In the genomic region with DNA sequence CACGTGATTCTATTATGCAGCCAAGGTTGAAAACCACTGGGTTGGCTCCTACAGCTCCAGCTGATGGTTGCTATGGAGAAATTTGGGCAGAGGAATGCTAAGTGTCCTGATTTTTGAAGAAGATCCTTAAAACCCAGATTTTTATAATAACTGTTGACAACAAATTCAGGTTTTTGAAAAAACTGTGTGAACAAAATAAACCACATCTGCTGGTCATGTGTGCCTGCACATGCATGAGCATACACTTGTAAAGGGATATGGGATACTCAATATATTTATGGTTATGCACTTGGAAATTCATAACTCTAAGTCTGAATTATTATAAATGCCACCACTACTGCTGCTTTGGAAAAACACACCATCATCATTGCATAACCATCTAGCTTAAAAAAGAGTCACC, we compare ENCODE assay signal across 36 cellular contexts.
"Had no signal": no experiment of that assay in that cellular context is flagged by ENCODE, and none has a peak within 500 bp of the region (broad histone marks: within the 10 kb centered on the region; RNA-seq: fewer than 3 reads in every experiment).

No MANE protein-coding gene starts in this region.

- H3K27ac ChIP-seq: adrenal gland, body of pancreas, brain microvascular endothelial cell, VCaP had no signal

- H3K27me3 Mint-ChIP-seq: activated B cell treated with CpG ODN at 0.5 μM for 24 hours; activated CD4-positive, alpha-beta memory T cell treated with anti-CD3 and anti-CD28 coated beads for 36 hours; activated CD4-positive, alpha-beta T cell treated with anti-CD3 and anti-CD28 coated beads, Interleukin-2, amount 10 ng/mL, durations not matched to agents 24 days and 14 days; activated naive CD8-positive, alpha-beta T cell treated with anti-CD3 and anti-CD28 coated beads for 36 hours; activated T-helper 17 cell treated with anti-CD3 and anti-CD28 coated beads, Interleukin-2, amount 50 U/mL, for 72 hours; central memory CD8-positive, alpha-beta T cell had no signal

- H3K27me3 ChIP-seq: adrenal gland, body of pancreas, brain microvascular endothelial cell, breast epithelium had no signal

- ATAC-seq: activated CD8-positive, alpha-beta T cell treated with anti-CD3 and anti-CD28 coated beads for 36 hours; activated naive CD4-positive, alpha-beta T cell treated with anti-CD3 and anti-CD28 coated beads, Interleukin-2, amount 50 U/mL, for 72 hours; activated T-cell treated with anti-CD3 and anti-CD28 coated beads, Interleukin-2, amount 50 U/mL, for 4 hours; activated T-cell treated with anti-CD3 and anti-CD28 coated beads, Interleukin-2, amount 50 U/mL, for 72 hours; activated T-helper 17 cell treated with anti-CD3 and anti-CD28 coated beads, Interleukin-2, amount 50 U/mL, for 72 hours; body of pancreas had no signal

- H3K9me3 Mint-ChIP-seq: activated B cell treated with CpG ODN at 0.5 μM for 24 hours; activated CD4-positive, alpha-beta memory T cell treated with anti-CD3 and anti-CD28 coated beads for 36 hours; activated CD4-positive, alpha-beta T cell treated with anti-CD3 and anti-CD28 coated beads, Interleukin-2, amount 10 ng/mL, durations not matched to agents 24 days and 14 days; activated CD8-positive, alpha-beta T cell treated with anti-CD3 and anti-CD28 coated beads for 36 hours; activated naive CD4-positive, alpha-beta T cell treated with anti-CD3 and anti-CD28 coated beads for 36 hours; activated naive CD8-positive, alpha-beta T cell treated with anti-CD3 and anti-CD28 coated beads for 36 hours; activated T-cell treated with anti-CD3 and anti-CD28 coated beads, Interleukin-2, amount 50 U/mL, for 4 hours; activated T-helper 1 cell treated with anti-CD3 and anti-CD28 coated beads, Interleukin-12 subunit alpha, Interleukin-12 subunit beta, Interleukin-2, Interleukin-4 antibody, amounts not matched to agents 30 ng/mL and 10 ng/mL and 1 ng/mL, durations not matched to agents 14 hours and 24 hours and 36 hours; activated T-helper 17 cell treated with anti-CD3 and anti-CD28 coated beads, Interleukin-2, amount 50 U/mL, for 72 hours; central memory CD8-positive, alpha-beta T cell; T-helper 1 cell treated with Interleukin-12 subunit alpha and Interleukin-12 subunit beta and Interleukin-4 antibody, amounts not matched to agents 30 μg/mL and 1 μg/mL, for 36 hours; T-helper 2 cell treated with Interferon-gamma antibody and Interleukin-4, amounts not matched to agents 5 μg/mL and 100 μg/mL, for 36 hours had no signal

- H3K9me3 ChIP-seq: adrenal gland, body of pancreas, breast epithelium had no signal

- H3K4me3 Mint-ChIP-seq: activated B cell treated with CpG ODN at 0.5 μM for 24 hours; activated CD4-positive, alpha-beta memory T cell treated with anti-CD3 and anti-CD28 coated beads for 36 hours; activated CD4-positive, alpha-beta T cell treated with anti-CD3 and anti-CD28 coated beads, Interleukin-2, amount 10 ng/mL, durations not matched to agents 24 days and 14 days; activated CD8-positive, alpha-beta T cell treated with anti-CD3 and anti-CD28 coated beads for 36 hours; activated naive CD4-positive, alpha-beta T cell treated with anti-CD3 and anti-CD28 coated beads for 36 hours; activated naive CD8-positive, alpha-beta T cell treated with anti-CD3 and anti-CD28 coated beads for 36 hours; activated T-cell treated with anti-CD3 and anti-CD28 coated beads, Interleukin-2, amount 50 U/mL, for 4 hours; activated T-cell treated with anti-CD3 and anti-CD28 coated beads, Interleukin-2, amount 50 U/mL, for 72 hours; activated T-helper 1 cell treated with anti-CD3 and anti-CD28 coated beads, Interleukin-12 subunit alpha, Interleukin-12 subunit beta, Interleukin-2, Interleukin-4 antibody, amounts not matched to agents 30 ng/mL and 10 ng/mL and 1 ng/mL, durations not matched to agents 14 hours and 24 hours and 36 hours; activated T-helper 17 cell treated with anti-CD3 and anti-CD28 coated beads, Interleukin-2, amount 50 U/mL, for 72 hours; central memory CD8-positive, alpha-beta T cell; T-helper 1 cell treated with Interleukin-12 subunit alpha and Interleukin-12 subunit beta and Interleukin-4 antibody, amounts not matched to agents 30 μg/mL and 1 μg/mL, for 36 hours; T-helper 2 cell treated with Interferon-gamma antibody and Interleukin-4, amounts not matched to agents 5 μg/mL and 100 μg/mL, for 36 hours had no signal

- H3K36me3 ChIP-seq: adrenal gland, brain microvascular endothelial cell, breast epithelium had no signal

- H3K27ac Mint-ChIP-seq: activated B cell treated with CpG ODN at 0.5 μM for 24 hours; activated CD4-positive, alpha-beta memory T cell treated with anti-CD3 and anti-CD28 coated beads for 36 hours; activated CD4-positive, alpha-beta T cell treated with anti-CD3 and anti-CD28 coated beads, Interleukin-2, amount 10 ng/mL, durations not matched to agents 24 days and 14 days; activated CD8-positive, alpha-beta T cell treated with anti-CD3 and anti-CD28 coated beads for 36 hours; activated naive CD4-positive, alpha-beta T cell treated with anti-CD3 and anti-CD28 coated beads for 36 hours; activated naive CD4-positive, alpha-beta T cell treated with anti-CD3 and anti-CD28 coated beads, Interleukin-2, amount 50 U/mL, for 72 hours; activated naive CD8-positive, alpha-beta T cell treated with anti-CD3 and anti-CD28 coated beads for 36 hours; activated T-cell treated with anti-CD3 and anti-CD28 coated beads, Interleukin-2, amount 50 U/mL, for 72 hours; activated T-helper 1 cell treated with anti-CD3 and anti-CD28 coated beads, Interleukin-12 subunit alpha, Interleukin-12 subunit beta, Interleukin-2, Interleukin-4 antibody, amounts not matched to agents 30 ng/mL and 10 ng/mL and 1 ng/mL, durations not matched to agents 14 hours and 24 hours and 36 hours; activated T-helper 17 cell treated with anti-CD3 and anti-CD28 coated beads, Interleukin-2, amount 50 U/mL, for 72 hours; T-helper 1 cell treated with Interleukin-12 subunit alpha and Interleukin-12 subunit beta and Interleukin-4 antibody, amounts not matched to agents 30 μg/mL and 1 μg/mL, for 36 hours; T-helper 2 cell treated with Interferon-gamma antibody and Interleukin-4, amounts not matched to agents 5 μg/mL and 100 μg/mL, for 36 hours had no signal

- DNase-seq: activated B cell treated with CpG ODN at 0.5 μM for 24 hours; activated CD4-positive, alpha-beta memory T cell treated with anti-CD3 and anti-CD28 coated beads for 36 hours; activated CD4-positive, alpha-beta T cell treated with anti-CD3 and anti-CD28 coated beads for 4 hours; activated CD4-positive, alpha-beta T cell treated with anti-CD3 and anti-CD28 coated beads, Interleukin-2, amount 10 ng/mL, durations not matched to agents 24 days and 14 days; activated CD4-positive, alpha-beta T cell treated with anti-CD3 and anti-CD28 coated beads, Interleukin-2, amount 50 U/mL, for 1 hour; activated CD4-positive, alpha-beta T cell treated with anti-CD3 and anti-CD28 coated beads, Interleukin-2, amount 50 U/mL, for 4 hours; activated CD4-positive, CD25-positive, alpha-beta regulatory T cell treated with anti-CD3 and anti-CD28 coated beads, Interleukin-2, amount 50 U/mL, for 72 hours; activated CD8-positive, alpha-beta memory T cell treated with anti-CD3 and anti-CD28 coated beads, Interleukin-2, amount 50 U/mL, for 4 hours; activated CD8-positive, alpha-beta T cell treated with anti-CD3 and anti-CD28 coated beads for 36 hours; activated effector memory CD4-positive, alpha-beta T cell treated with anti-CD3 and anti-CD28 coated beads, Interleukin-2, amount 50 U/mL, for 16 hours; activated gamma-delta T cell treated with Interleukin-2 at 50 U/mL for 16 hours; activated naive CD4-positive, alpha-beta T cell; activated naive CD4-positive, alpha-beta T cell treated with anti-CD3 and anti-CD28 coated beads for 36 hours; activated naive CD4-positive, alpha-beta T cell treated with anti-CD3 and anti-CD28 coated beads, Interleukin-2, amount 50 U/mL, for 16 hours; activated naive CD8-positive, alpha-beta T cell treated with anti-CD3 and anti-CD28 coated beads for 36 hours; activated T-cell treated with anti-CD3 and anti-CD28 coated beads for 4 hours; activated T-cell treated with anti-CD3 and anti-CD28 coated beads, Interleukin-2, amount 50 U/mL, for 1 hour; activated T-cell treated with anti-CD3 and anti-CD28 coated beads, Interleukin-2, amount 50 U/mL, for 4 hours; activated T-cell treated with anti-CD3 and anti-CD28 coated beads, Interleukin-2, amount 50 U/mL, for 72 hours; adrenal gland; amniotic stem cell; body of pancreas; brain microvascular endothelial cell; cerebellar nuclear complex; SW 1271; T-helper 1 cell; T-helper 2 cell; T-helper 9 cell had no signal

- H3K4me1 Mint-ChIP-seq: activated B cell treated with CpG ODN at 0.5 μM for 24 hours; activated CD4-positive, alpha-beta T cell treated with anti-CD3 and anti-CD28 coated beads, Interleukin-2, amount 10 ng/mL, durations not matched to agents 24 days and 14 days; activated naive CD8-positive, alpha-beta T cell treated with anti-CD3 and anti-CD28 coated beads for 36 hours; activated T-helper 17 cell treated with anti-CD3 and anti-CD28 coated beads, Interleukin-2, amount 50 U/mL, for 72 hours; central memory CD8-positive, alpha-beta T cell had no signal

- H3K4me3 ChIP-seq: adrenal gland, body of pancreas, breast epithelium had no signal

- H3K36me3 Mint-ChIP-seq: activated CD4-positive, alpha-beta memory T cell treated with anti-CD3 and anti-CD28 coated beads for 36 hours; activated naive CD4-positive, alpha-beta T cell treated with anti-CD3 and anti-CD28 coated beads, Interleukin-2, amount 50 U/mL, for 72 hours; activated naive CD8-positive, alpha-beta T cell treated with anti-CD3 and anti-CD28 coated beads for 36 hours had no signal
